In genomic region chr16:31712064-31712540, GRCh38 we compare ENCODE assay signal across 19 cellular contexts.
DNase-seq lines count a peak whose midpoint lies in the region; ATAC-seq, FAIRE-seq and TF ChIP-seq lines count a peak whose summit lies in the region.
"Had no signal": no experiment of that assay in that cellular context is flagged by ENCODE, and none has a peak within 500 bp of the region (broad histone marks: within the 10 kb centered on the region; RNA-seq: fewer than 3 reads in every experiment).

No MANE protein-coding gene starts in this region.

- CTCF ChIA-PET in T-cell (lab: Charles Lee) (interaction anchor here in 1 of 2 donors (1.2 to 1.6 kb wide), 2 partner anchors 10 to 157 kb away, joined by 3 to 15 read pairs; no protein-coding TSS in a partner anchor), H1 (lab: Charles Lee; ENCODE audit: partially characterized antibody) (interaction anchor here (0.8 to 3.7 kb wide), 12 partner anchors 8 to 256 kb away, joined by 3 to 29 read pairs (median 5); no protein-coding TSS in a partner anchor)

- POLR2A ChIA-PET in T-cell (lab: Charles Lee): interaction anchor here (0.5 to 1.7 kb wide), 3 partner anchors 11 to 16 kb away, joined by 3 to 7 read pairs (median 3); no protein-coding TSS in a partner anchor
- POLR2A ChIA-PET in H1 (lab: Charles Lee; ENCODE audit: partially characterized antibody): interaction anchor here (0.9 to 4.7 kb wide), 7 partner anchors 9 to 498 kb away, joined by 3 to 43 read pairs (median 10); partner anchors contain the start of genes ARMC5 and TRIM72

- peak overlapping the region; percentile 42; the same call in 1 of the 2 replicates for H2BK12ac ChIP-seq in H1 (ENCODE audit: low read depth, low read length)

- peak overlapping the region; percentile 14 for H3K27ac Mint-ChIP-seq in activated naive CD4-positive, alpha-beta T cell treated with anti-CD3 and anti-CD28 coated beads, Interleukin-2, amount 50 U/mL, for 24 hours
- peak overlapping the region; percentile 43 to 52 for H3K27ac Mint-ChIP-seq in T-cell
- peak overlapping the region; percentile 100 for H3K27ac Mint-ChIP-seq in progenitor cell of endocrine pancreas

- no peak for TF ChIP-seq POLR2A in H1 (IDR thresholded peaks at IDR 0.05; ENCODE audit: control extremely low read depth in 1 of 2, low read depth in 2 of 2, low read length in 2 of 2)

- no peak overlapping the region for H2AFZ ChIP-seq in H1 (ENCODE audit: low read length)
- H2AFZ ChIP-seq: hepatocyte had no signal

- no peak overlapping the region for H2BK15ac ChIP-seq in H1 (ENCODE audit: low read length)

- H3K23ac ChIP-seq in H1 (ENCODE audit: insufficient read length): no peak overlapping the region

- H4K5ac ChIP-seq in H1 (ENCODE audit: insufficient read length, low read depth, low read length): no peak overlapping the region

- peaks cover 62% of the 10 kb centered on the region for H3K4me1 Mint-ChIP-seq in activated naive CD4-positive, alpha-beta T cell treated with anti-CD3 and anti-CD28 coated beads, Interleukin-2, amount 50 U/mL, for 24 hours
- H3K4me1 Mint-ChIP-seq in T-cell (peaks cover 63 to 67% (median 66%) of the 10 kb centered on the region in 3 donors), progenitor cell of endocrine pancreas (ENCODE audit: low read depth) (peaks cover 28% of the 10 kb centered on the region)

- H3K27ac ChIP-seq in H1 (ENCODE audit: low read depth, low read length): no peak overlapping the region
- H3K27ac ChIP-seq: adrenal gland, hepatocyte, prostate gland, thyroid gland had no signal

- no peaks in the 10 kb centered on the region for H3K27me3 Mint-ChIP-seq in activated naive CD4-positive, alpha-beta T cell treated with anti-CD3 and anti-CD28 coated beads, Interleukin-2, amount 50 U/mL, for 24 hours
- H3K27me3 Mint-ChIP-seq in T-cell (no peaks in the 10 kb centered on the region), progenitor cell of endocrine pancreas (no peaks in the 10 kb centered on the region)

- no peaks in the 10 kb centered on the region for H3K27me3 ChIP-seq in H1 (replicated peaks in 1 of 4; ENCODE audit: control insufficient read depth in 3 of 4, extremely low read depth in 1 of 4, insufficient read depth in 3 of 4, low read length in 3 of 4)
- H3K27me3 ChIP-seq: adrenal gland, hepatocyte, thyroid gland had no signal

- intact Hi-C loops in left cardiac atrium (cut with DNase I): loop anchor here in 1 of 2 donors (10.0 kb wide), 2 partner anchors 163 to 207 kb away; partner anchors contain the start of genes RUSF1 and ZNF267

- H3K36me3 ChIP-seq in H1 (ENCODE audit: control insufficient read depth in 2 of 4, insufficient read depth in 4 of 4, low read length in 3 of 4): peaks cover 7 to 26% (median 12%) of the 10 kb centered on the region in 4 experiments; a peak in 6 of 8 replicates

- H3K4me3 ChIP-seq in H1 (ENCODE audit: extremely low read depth in 1 of 4, insufficient read depth in 2 of 4, low read depth in 3 of 4, low read length in 4 of 4): no peak overlapping the region
- H3K4me3 ChIP-seq: hepatocyte, prostate gland, thyroid gland had no signal

- H2BK20ac ChIP-seq in H1 (ENCODE audit: low read length): no peak overlapping the region

- H3K9me3 Mint-ChIP-seq in activated naive CD4-positive, alpha-beta T cell treated with anti-CD3 and anti-CD28 coated beads, Interleukin-2, amount 50 U/mL, for 24 hours: no peaks in the 10 kb centered on the region
- H3K9me3 Mint-ChIP-seq in T-cell (no peaks in the 10 kb centered on the region), progenitor cell of endocrine pancreas (ENCODE audit: low read depth) (no peaks in the 10 kb centered on the region)

- TF ChIP-seq RAD21 in H1 (IDR thresholded peaks at IDR 0.05 in 1 of 2, conservative IDR thresholded peaks at IDR 0.05 in 1 of 2; ENCODE audit: low read depth in 2 of 2, low read length in 2 of 2): no peak

- H4K8ac ChIP-seq in H1 (ENCODE audit: extremely low read depth, insufficient read depth, low read length): no peak overlapping the region

- H4K20me1 ChIP-seq in H1 (replicated peaks in 1 of 2; ENCODE audit: control insufficient read depth in 1 of 2, insufficient read depth in 2 of 2, low read length in 2 of 2): peaks cover 6 to 7% of the 10 kb centered on the region in 2 experiments

- H3K14ac ChIP-seq in H1 (ENCODE audit: insufficient read length): no peak overlapping the region

- peak overlapping the region; percentile 63 for H3K4me3 Mint-ChIP-seq in activated naive CD4-positive, alpha-beta T cell treated with anti-CD3 and anti-CD28 coated beads, Interleukin-2, amount 50 U/mL, for 24 hours
- H3K4me3 Mint-ChIP-seq in T-cell (peak overlapping the region; percentile 47 to 100 (median 99)), progenitor cell of endocrine pancreas (ENCODE audit: low read depth) (no peak overlapping the region)

- DNase-seq in activated naive CD4-positive, alpha-beta T cell treated with Interleukin-2 at 50 U/mL for 16 hours: no peak
- DNase-seq in T-cell: no peak
- no peak for DNase-seq in H1 (ENCODE audit: low read depth in 1 of 2, low spot score in 2 of 2)
- DNase-seq in progenitor cell of endocrine pancreas (ENCODE audit: low spot score, unreplicated experiment): no peak
- no peak for DNase-seq in left cardiac atrium
- no peak for DNase-seq in NOMO-1 treated with DMSO at 0.1 percent for 48 hours (lab: John Stamatoyannopoulos, UW; ENCODE audit: unreplicated experiment)
- DNase-seq: AML-193, cerebellar nuclear complex, DMS79, IMR-90, kidney glomerular epithelial cell, NCI-H526 treated with DMSO at 0.1 percent for 48 hours, PC-3, thyroid gland had no signal

- H2BK5ac ChIP-seq in H1 (ENCODE audit: low read depth, low read length): no peak overlapping the region

- WGBS in H1 (ENCODE audit: extremely low coverage in 1 of 2, insufficient coverage in 1 of 2, insufficient read length in 1 of 2, insufficient replicate concordance in 2 of 2, low coverage in 1 of 2, low lambda C conversion rate in 2 of 2, missing lambda C conversion rate in 1 of 2), 2 experiments: 88% methylated on average over 8 of the region's 8 CpGs; no CpG with 5 or more reads in 1 of the 2 experiments

- H3K79me2 ChIP-seq in H1 (ENCODE audit: control insufficient read depth in 1 of 2, insufficient read depth in 2 of 2, low read length in 2 of 2): peaks cover 8 to 30% of the 10 kb centered on the region in 2 experiments

- no peak overlapping the region for H4K91ac ChIP-seq in H1 (replicated peaks; ENCODE audit: insufficient read length, low read length)

- no peak overlapping the region for H3K56ac ChIP-seq in H1 (replicated peaks; ENCODE audit: insufficient read length, low read depth, low read length)

- FAIRE-seq in H1 (lab: Jason Lieb, UNC): no peak

- TF ChIP-seq EP300 in H1 (IDR thresholded peaks at IDR 0.05; ENCODE audit: borderline replicate concordance in 1 of 2, low read depth in 2 of 2, low read length in 2 of 2): no peak

- H3K23me2 ChIP-seq in H1 (ENCODE audit: low read depth, low read length): 0 out of 2 replicates have a peak, but pooled peaks cover 2% of the 10 kb centered on the region

- H2BK120ac ChIP-seq in H1 (replicated peaks; ENCODE audit: low read depth, low read length): no peak overlapping the region

- H3K18ac ChIP-seq in H1 (ENCODE audit: extremely low read depth, low read length): no peak overlapping the region

- peaks cover 21% of the 10 kb centered on the region for H3K36me3 Mint-ChIP-seq in activated naive CD4-positive, alpha-beta T cell treated with anti-CD3 and anti-CD28 coated beads, Interleukin-2, amount 50 U/mL, for 24 hours
- peaks cover 24% of the 10 kb centered on the region for H3K36me3 Mint-ChIP-seq in T-cell
- H3K36me3 Mint-ChIP-seq in progenitor cell of endocrine pancreas (ENCODE audit: insufficient read depth): peaks cover 10% of the 10 kb centered on the region

- no peak overlapping the region; a peak in 1 of 4 replicates for H3K4me2 ChIP-seq in H1 (ENCODE audit: insufficient read depth in 1 of 2, low read depth in 2 of 2, low read length in 2 of 2)

- peaks cover 4 to 14% (median 5%) of the 10 kb centered on the region in 4 experiments; a peak in 6 of 7 replicates for H3K4me1 ChIP-seq in H1 (replicated peaks in 1 of 4; ENCODE audit: control insufficient read depth in 3 of 4, insufficient read depth in 4 of 4, low read length in 3 of 4)
- H3K4me1 ChIP-seq: prostate gland had no signal

- H3K79me1 ChIP-seq in H1 (ENCODE audit: low read depth, low read length): peaks cover 6% of the 10 kb centered on the region

- H3K4ac ChIP-seq in H1 (replicated peaks; ENCODE audit: insufficient read length, low read depth, low read length): no peak overlapping the region

- H3K9ac ChIP-seq in H1 (replicated peaks in 1 of 4; ENCODE audit: extremely low read depth in 1 of 4, low read depth in 3 of 4, low read length in 3 of 4): no peak overlapping the region

- TF ChIP-seq CTCF in H1 (IDR thresholded peaks at IDR 0.05; ENCODE audit: control extremely low read depth in 1 of 3, insufficient read depth in 1 of 3, low read depth in 1 of 3, low read length in 3 of 3) (no peak), progenitor cell of endocrine pancreas (IDR thresholded peaks at IDR 0.05; ENCODE audit: unreplicated experiment) (no peak)

- no peaks in the 10 kb centered on the region for H3K9me3 ChIP-seq in H1 (ENCODE audit: insufficient read depth in 2 of 2, low read depth in 1 of 2, low read length in 1 of 2)
- H3K9me3 ChIP-seq: adrenal gland, prostate gland, thyroid gland had no signal

- H2AK5ac ChIP-seq in H1 (ENCODE audit: low read depth, low read length): 0 out of 2 replicates have a peak overlapping the region, but pooled peaks have one; percentile 27

- ATAC-seq in T-cell (replicated peaks in 1 of 4): no peak
- ATAC-seq in HG03354 (IDR thresholded peaks at IDR 0.05; ENCODE audit: poor library complexity, severe bottlenecking, unreplicated experiment): no peak
- ATAC-seq in left cardiac atrium: no peak

TF ChIP-seq in H1, 55 proteins besides CTCF, POLR2A, EP300 and RAD21 (continues in another document):
- TF ChIP-seq ATF2 (IDR thresholded peaks at IDR 0.05; ENCODE audit: low read length): no peak
- no peak for TF ChIP-seq ATF3 (IDR thresholded peaks at IDR 0.05; ENCODE audit: insufficient read depth, low read depth, low read length)
- TF ChIP-seq BACH1 (IDR thresholded peaks at IDR 0.05; ENCODE audit: low read length): no peak
- no peak for TF ChIP-seq SAP30 (IDR thresholded peaks at IDR 0.05; ENCODE audit: insufficient read depth, insufficient replicate concordance, low read length)

Comparison
In these comparisons a context has a peak if more than half of its experiments do, and no peak if none do; other contexts are left out.
1. H3K27ac Mint-ChIP-seq: peak in every context shown above with its lines; median percentile 100 in progenitor cell of endocrine pancreas; 48 in T-cell; 14 in activated naive CD4-positive, alpha-beta T cell treated with anti-CD3 and anti-CD28 coated beads, Interleukin-2, amount 50 U/mL, for 24 hours.